In the genomic region with DNA sequence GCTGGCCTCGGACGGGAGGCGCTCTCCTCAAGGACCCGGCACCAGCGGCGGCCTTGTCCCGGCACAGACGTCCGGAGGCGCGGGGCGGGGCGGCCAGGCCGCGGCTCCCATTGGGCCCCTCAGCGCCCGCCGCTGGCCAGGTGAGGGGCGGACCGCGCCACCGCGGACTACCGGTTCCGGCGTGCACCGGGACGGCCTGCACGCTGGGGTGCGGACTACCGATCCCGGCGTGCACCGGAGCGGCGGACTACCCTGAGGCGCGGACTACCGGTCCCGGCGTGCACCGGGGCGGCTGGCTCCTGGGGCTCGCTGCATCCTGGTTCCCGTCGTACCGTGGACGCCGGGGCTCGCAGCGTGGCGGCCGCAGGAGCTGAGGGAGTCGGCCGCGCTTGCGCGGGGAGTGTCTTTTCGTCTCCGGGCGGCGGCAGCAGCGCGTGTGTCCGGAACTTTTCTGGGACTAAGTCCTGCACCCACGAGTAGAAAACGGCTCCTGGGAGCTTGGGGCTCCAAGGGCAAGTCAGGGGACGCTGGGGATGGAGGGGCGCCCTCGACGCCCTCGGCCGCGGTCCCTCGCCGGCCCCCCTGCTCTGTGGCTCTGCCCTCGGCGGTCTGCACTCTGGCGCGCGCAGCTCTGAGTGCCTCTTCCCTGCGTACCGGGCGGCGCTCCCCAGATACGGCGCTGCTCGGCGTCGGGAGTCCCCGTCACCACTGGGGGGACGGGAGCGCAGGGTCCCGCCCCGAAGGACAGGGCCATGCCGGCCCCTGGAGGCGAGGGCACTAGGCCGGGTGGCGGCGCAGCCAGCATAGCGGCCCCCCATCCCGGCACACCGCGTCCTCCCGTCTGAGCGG, we compare ENCODE assay signal across 8 cellular contexts. TPM values are rescaled to one million over a fixed set of nuclear protein-coding genes. Genes with fewer than 3 reads are reported as not detected.
DNase-seq lines count a peak whose midpoint lies in the region; ATAC-seq and TF ChIP-seq lines count a peak whose summit lies in the region.

TSS of gene LETM1 (minus strand) at position 86 of the 849 bp plus-strand sequence. CDS start 206 bp downstream, outside the sequence.

- no peaks in the 10 kb centered on the region for H3K36me3 Mint-ChIP-seq in T-helper 17 cell (ENCODE audit: low read depth)

- no peaks in the 10 kb centered on the region for H3K27me3 Mint-ChIP-seq in T-helper 17 cell

- DNase-seq in NCI-H1694 (lab: John Stamatoyannopoulos, UW) (peak; percentile 69), T-helper 17 cell (peak; percentile 85 to 92 (median 91)), right atrium auricular region (ENCODE audit: low spot score) (peak; percentile 94), putamen (ENCODE audit: low spot score) (peak; percentile 96), vagina (ENCODE audit: extremely low spot score in 2 of 2) (peak in 1 of 2 donors; percentile 94)

- H3K27ac ChIP-seq in angular gyrus (ENCODE audit: low read depth, low read length), result peak within 1 kb of the TSS; percentile 70
- H3K27ac ChIP-seq in right atrium auricular region, result peak within 1 kb of the TSS; percentile 88 to 91
- peak within 1 kb of the TSS; percentile 66 for H3K27ac ChIP-seq in vagina

- TF ChIP-seq POLR2A in GM15510 (IDR thresholded peaks at IDR 0.05; ENCODE audit: borderline replicate concordance, extremely low read depth, insufficient read length) (peak; percentile 90), vagina (IDR thresholded peaks at IDR 0.05) (no peak)

- peak within 1 kb of the TSS; percentile 72 to 93 for H3K4me3 ChIP-seq in right atrium auricular region
- H3K4me3 ChIP-seq in vagina, result peak within 1 kb of the TSS; percentile 75 to 93

- peak within 1 kb of the TSS; percentile 83 for H3K4me3 Mint-ChIP-seq in T-helper 17 cell

- TF ChIP-seq CTCF in right atrium auricular region (IDR thresholded peaks at IDR 0.05) (peak in 1 of 2 donors; percentile 15), vagina (IDR thresholded peaks at IDR 0.05) (peak in 1 of 3 experiments; percentile 11)

- no peaks in the 10 kb centered on the region for H3K36me3 ChIP-seq in right atrium auricular region
- no peaks in the 10 kb centered on the region for H3K36me3 ChIP-seq in vagina

- H3K27ac Mint-ChIP-seq in T-helper 17 cell, result peak within 1 kb of the TSS; percentile 56

- H3K27me3 ChIP-seq in right atrium auricular region, result no peaks in the 10 kb centered on the region
- no peaks in the 10 kb centered on the region for H3K27me3 ChIP-seq in vagina

- peak; percentile 93 for ATAC-seq in HG02885 (IDR thresholded peaks at IDR 0.05; ENCODE audit: poor library complexity, unreplicated experiment)
- peak; percentile 98 for ATAC-seq in T-helper 17 cell

- H3K9me3 ChIP-seq in T-helper 17 cell (ENCODE audit: control insufficient read depth, low read length, poor library complexity, severe bottlenecking) (no peaks in the 10 kb centered on the region), right atrium auricular region (no peaks in the 10 kb centered on the region), vagina (no peaks in the 10 kb centered on the region)

- intact Hi-C loops in vagina (cut with DNase I), result no loop called here

- H3K4me1 Mint-ChIP-seq in T-helper 17 cell, result peaks cover 24% of the 10 kb centered on the region

- peaks cover 0 to 42% of the 10 kb centered on the region in 2 donors for H3K4me1 ChIP-seq in right atrium auricular region
- H3K4me1 ChIP-seq in vagina, result peaks cover 51% of the 10 kb centered on the region

RNA-seq across cellular contexts. Expression of gene LETM1, which starts in this region (rescaled TPM):
- 10 to 100 TPM; 34.4 to 41.4 TPM for total RNA-seq in T-helper 17 cell
- 10 to 100 TPM; 32.1 to 34.5 TPM for total RNA-seq in right atrium auricular region
- 67.5 TPM for total RNA-seq in vagina
